ENCODE assay signal across 17 cellular contexts in genomic region chr11:102470257-102470656, GRCh38. TPM values are rescaled to one million over a fixed set of nuclear protein-coding genes. Genes with fewer than 3 reads are reported as not detected.
DNase-seq lines count a peak whose midpoint lies in the region; ATAC-seq, FAIRE-seq and TF ChIP-seq lines count a peak whose summit lies in the region.
"Had no signal": no experiment of that assay in that cellular context is flagged by ENCODE, and none has a peak within 500 bp of the region (broad histone marks: within the 10 kb centered on the region; RNA-seq: fewer than 3 reads in every experiment).

No MANE protein-coding gene starts in this region.

- H3K4me3 Mint-ChIP-seq in stimulated activated naive CD8-positive, alpha-beta T cell treated with anti-CD3 and anti-CD28 coated beads, Interleukin-15, Interleukin-2, amounts not matched to agents 100 ng/mL and 50 ng/mL, for 24 hours = peak overlapping the region; percentile 9
- H3K4me3 Mint-ChIP-seq in T-helper 2 cell treated with Interferon-gamma antibody and Interleukin-4, amounts not matched to agents 5 μg/mL and 100 μg/mL, for 36 hours = peak overlapping the region; percentile 69
- H3K4me3 Mint-ChIP-seq: dendritic cell treated with granulocyte-macrophage colony-stimulating factor and Interleukin-4, amounts not matched to agents 40 ng/mL and 50 ng/mL, for 4 days; GM23338 had no signal

- no peaks in the 10 kb centered on the region for H3K36me3 Mint-ChIP-seq in stimulated activated naive CD8-positive, alpha-beta T cell treated with anti-CD3 and anti-CD28 coated beads, Interleukin-15, Interleukin-2, amounts not matched to agents 100 ng/mL and 50 ng/mL, for 24 hours (ENCODE audit: low read depth)
- H3K36me3 Mint-ChIP-seq in T-helper 2 cell treated with Interferon-gamma antibody and Interleukin-4, amounts not matched to agents 5 μg/mL and 100 μg/mL, for 36 hours (ENCODE audit: low read depth) = peaks cover 3% of the 10 kb centered on the region

- H3K4me1 ChIP-seq in K562 (replicated peaks in 1 of 2; ENCODE audit: control insufficient read depth in 2 of 2, insufficient read depth in 2 of 2, low read length in 2 of 2) = peaks cover 3 to 7% of the 10 kb centered on the region in 2 experiments; a peak in 3 of 5 replicates
- no peaks in the 10 kb centered on the region for H3K4me1 ChIP-seq in uterus

- no peak overlapping the region for H3K9ac ChIP-seq in K562 (ENCODE audit: insufficient read depth in 1 of 2, low read depth in 2 of 2, low read length in 2 of 2)

- FAIRE-seq in K562 (lab: Jason Lieb, UNC) = no peak
- FAIRE-seq: keratinocyte had no signal

- no peak overlapping the region for H3K4me3 ChIP-seq in K562
- H3K4me3 ChIP-seq in uterus = no peak overlapping the region
- H3K4me3 ChIP-seq: esophagus squamous epithelium, GM23338 had no signal

- in situ Hi-C loops in K562 (cut with MboI) = no loop called here

- TF ChIP-seq CTCF in K562 (IDR thresholded peaks at IDR 0.05 in 2 of 3, conservative IDR thresholded peaks at IDR 0.05 in 1 of 3; ENCODE audit: insufficient read depth in 2 of 3, low read depth in 1 of 3, low read length in 3 of 3) = no peak
- TF ChIP-seq CTCF in uterus (IDR thresholded peaks at IDR 0.05) = no peak

- 16% methylated on average over 3 of the region's 3 CpGs for WGBS in K562 (ENCODE audit: insufficient coverage, low coverage, missing lambda C conversion rate)

- H4K20me1 ChIP-seq in K562 (replicated peaks; ENCODE audit: control insufficient read depth, insufficient read depth, low read length) = no peaks in the 10 kb centered on the region

- TF ChIP-seq POLR2A in K562 (conservative IDR thresholded peaks at IDR 0.05) = no peak
- TF ChIP-seq POLR2A in uterus (IDR thresholded peaks at IDR 0.05) = no peak
- TF ChIP-seq POLR2A in GM18505 (IDR thresholded peaks at IDR 0.05; ENCODE audit: borderline replicate concordance, extremely low read depth, insufficient read depth, insufficient read length) = no peak

- TF ChIP-seq RAD21 in K562 (CRISPR knock-in tag; conservative IDR thresholded peaks at IDR 0.05 in 1 of 2, IDR thresholded peaks at IDR 0.05 in 1 of 2) = no peak

- H3K27ac Mint-ChIP-seq in stimulated activated naive CD8-positive, alpha-beta T cell treated with anti-CD3 and anti-CD28 coated beads, Interleukin-15, Interleukin-2, amounts not matched to agents 100 ng/mL and 50 ng/mL, for 24 hours = no peak overlapping the region
- H3K27ac Mint-ChIP-seq in T-helper 2 cell treated with Interferon-gamma antibody and Interleukin-4, amounts not matched to agents 5 μg/mL and 100 μg/mL, for 36 hours = peak overlapping the region; percentile 32
- H3K27ac Mint-ChIP-seq: dendritic cell treated with granulocyte-macrophage colony-stimulating factor and Interleukin-4, amounts not matched to agents 40 ng/mL and 50 ng/mL, for 4 days; GM23338 had no signal

- H3K9me3 ChIP-seq in K562 (replicated peaks; ENCODE audit: control insufficient read depth, insufficient read depth, low read depth, low read length) (no peaks in the 10 kb centered on the region), uterus (no peaks in the 10 kb centered on the region)
- H3K9me3 ChIP-seq: BE2C, esophagus squamous epithelium had no signal

- CTCF ChIA-PET in K562 (lab: Yijun Ruan, JAX; ENCODE audit: low intra/inter-chr PET ratio) = no interaction called here

- POLR2A ChIA-PET in K562 (lab: Yijun Ruan, JAX) = no interaction called here

- peaks cover 84% of the 10 kb centered on the region for H3K4me1 Mint-ChIP-seq in stimulated activated naive CD8-positive, alpha-beta T cell treated with anti-CD3 and anti-CD28 coated beads, Interleukin-15, Interleukin-2, amounts not matched to agents 100 ng/mL and 50 ng/mL, for 24 hours (ENCODE audit: low read depth)
- peaks cover 83% of the 10 kb centered on the region for H3K4me1 Mint-ChIP-seq in T-helper 2 cell treated with Interferon-gamma antibody and Interleukin-4, amounts not matched to agents 5 μg/mL and 100 μg/mL, for 36 hours (ENCODE audit: low read depth)
- H3K4me1 Mint-ChIP-seq: GM23338 had no signal

- H3K27ac ChIP-seq in K562 (ENCODE audit: extremely low read depth, low read depth, low read length) = no peak overlapping the region
- peak overlapping the region; percentile 67 to 81 for H3K27ac ChIP-seq in uterus
- H3K27ac ChIP-seq: esophagus squamous epithelium had no signal

- no peak overlapping the region for H3K4me2 ChIP-seq in K562 (ENCODE audit: insufficient read depth, low read length)
- H3K4me2 ChIP-seq: GM23338 had no signal

- no peaks in the 10 kb centered on the region for H3K79me2 ChIP-seq in K562 (ENCODE audit: control insufficient read depth, insufficient read depth, low read length)

- H3K27me3 ChIP-seq in K562 (ENCODE audit: control insufficient read depth in 2 of 2, insufficient read depth in 2 of 2, low read length in 2 of 2) = peaks cover 0 to 2% of the 10 kb centered on the region in 2 experiments; a peak in 2 of 5 replicates
- H3K27me3 ChIP-seq in uterus = no peaks in the 10 kb centered on the region
- H3K27me3 ChIP-seq: BE2C, esophagus squamous epithelium had no signal

- H3K27me3 Mint-ChIP-seq in stimulated activated naive CD8-positive, alpha-beta T cell treated with anti-CD3 and anti-CD28 coated beads, Interleukin-15, Interleukin-2, amounts not matched to agents 100 ng/mL and 50 ng/mL, for 24 hours = no peaks in the 10 kb centered on the region
- H3K27me3 Mint-ChIP-seq in T-helper 2 cell treated with Interferon-gamma antibody and Interleukin-4, amounts not matched to agents 5 μg/mL and 100 μg/mL, for 36 hours (ENCODE audit: low read depth) = no peaks in the 10 kb centered on the region
- H3K27me3 Mint-ChIP-seq: dendritic cell treated with granulocyte-macrophage colony-stimulating factor and Interleukin-4, amounts not matched to agents 40 ng/mL and 50 ng/mL, for 4 days had no signal

- DNase-seq in stimulated activated naive CD8-positive, alpha-beta T cell treated with anti-CD3 and anti-CD28 coated beads, Interleukin-15, Interleukin-2, amounts not matched to agents 100 U/mL and 50 U/mL, for 24 hours = no peak
- no peak for DNase-seq in T-helper 2 cell treated with Interferon-gamma antibody and Interleukin-4, amounts not matched to agents 5 μg/mL and 100 μg/mL, for 36 hours (ENCODE audit: low spot score)
- no peak for DNase-seq in K562 (ENCODE audit: extremely low read depth in 1 of 4, low spot score in 3 of 4)
- DNase-seq in uterus = no peak
- no peak for DNase-seq in A172 (ENCODE audit: low spot score)
- no peak for DNase-seq in mucosa of gallbladder (ENCODE audit: low spot score)
- DNase-seq: activated CD8-positive, alpha-beta memory T cell treated with anti-CD3 and anti-CD28 coated beads, Interleukin-2, amount 50 U/mL, for 4 hours; BE2C; DMS53; esophagus squamous epithelium; head of caudate nucleus; occipital lobe had no signal

- no peaks in the 10 kb centered on the region for H3K36me3 ChIP-seq in K562 (ENCODE audit: control insufficient read depth, insufficient read depth, low read length)
- no peaks in the 10 kb centered on the region for H3K36me3 ChIP-seq in uterus
- H3K36me3 ChIP-seq: BE2C, esophagus squamous epithelium had no signal

- no peaks in the 10 kb centered on the region for H3K9me1 ChIP-seq in K562 (ENCODE audit: control insufficient read depth, insufficient read depth, low read length)

- ATAC-seq in stimulated activated naive CD8-positive, alpha-beta T cell treated with anti-CD3 and anti-CD28 coated beads, Interleukin-15, Interleukin-2, amounts not matched to agents 100 U/mL and 50 U/mL, for 24 hours = no peak
- no peak for ATAC-seq in K562
- no peak for ATAC-seq in GM18505 (IDR thresholded peaks at IDR 0.05; ENCODE audit: unreplicated experiment)
- ATAC-seq: GM23338 had no signal

- TF ChIP-seq EP300 in K562 (IDR thresholded peaks at IDR 0.05; ENCODE audit: low read length) = no peak

- no TSS peak for BruUV-seq in K562 (replicated peaks; lab: Mats Ljungman, UMichigan)

- H2AFZ ChIP-seq in K562 (ENCODE audit: low read depth, low read length) = 0 out of 2 replicates have a peak overlapping the region, but pooled peaks have one; percentile 71

- no peaks in the 10 kb centered on the region for H3K9me3 Mint-ChIP-seq in stimulated activated naive CD8-positive, alpha-beta T cell treated with anti-CD3 and anti-CD28 coated beads, Interleukin-15, Interleukin-2, amounts not matched to agents 100 ng/mL and 50 ng/mL, for 24 hours
- no peaks in the 10 kb centered on the region for H3K9me3 Mint-ChIP-seq in T-helper 2 cell treated with Interferon-gamma antibody and Interleukin-4, amounts not matched to agents 5 μg/mL and 100 μg/mL, for 36 hours
- H3K9me3 Mint-ChIP-seq: dendritic cell treated with granulocyte-macrophage colony-stimulating factor and Interleukin-4, amounts not matched to agents 40 ng/mL and 50 ng/mL, for 4 days; GM23338 had no signal

- intact Hi-C loops in K562 (cut with micrococcal nuclease) (no loop called here), uterus (cut with DNase I; ENCODE audit: low total_unique reads) (no loop called here)

TF ChIP-seq in K562, 482 proteins besides CTCF, POLR2A, EP300 and RAD21:
- no peak for TF ChIP-seq PTRF (tag; IDR thresholded peaks at IDR 0.05)

RNA-seq across cellular contexts. Expression of gene TMEM123, which starts 17.7 kb away (rescaled TPM):
- 82.8 and 147 TPM in 2 replicates for total RNA-seq in K562 (2011; cell fraction: chromatin; rRNA removed; ENCODE audit: low replicate concordance)
- total RNA-seq in K562 (2011; cell fraction: nucleolus; rRNA removed) = 97.2 and 106 TPM in 2 replicates
- total RNA-seq in K562 (2011; cell fraction: nucleoplasm; rRNA removed) = 158 and 240 TPM in 2 replicates
- 50.2 and 55.0 TPM in 2 replicates for total RNA-seq in K562 (2014; rRNA removed)
- 132 and 151 TPM in 2 replicates for total RNA-seq in K562 (2014; rRNA removed; fragmentation: Illumina TruSeq; extraction: Trizol)
- 139 and 149 TPM in 2 replicates for total RNA-seq in K562 (2015; rRNA removed; fragmentation: Illumina TruSeq; extraction: Trizol)
- total RNA-seq in K562 (2021) = 80.0 and 82.4 TPM in 2 replicates
- 327 and 344 TPM in 2 replicates for polyA plus RNA-seq in K562 (2011; rRNA removed)
- 95.7 and 139 TPM in 2 replicates for polyA plus RNA-seq in K562 (2011; cell fraction: cytosol; rRNA removed)
- polyA plus RNA-seq in K562 (2011; cell fraction: nucleus; rRNA removed) = 33.6 and 76.0 TPM in 2 replicates
- 73.9 and 87.4 TPM in 2 replicates for polyA plus RNA-seq in K562 (2012)
- 100 and 104 TPM in 2 replicates for polyA plus RNA-seq in K562 (2014; fragmentation: Illumina TruSeq; extraction: Trizol)
- 10 to 100 TPM; 19.8 to 29.4 TPM for polyA plus RNA-seq in K562 (2014; fragmentation: Nextera tagmentation; extraction: Ambion mirVana)
- polyA plus RNA-seq in K562 (2014; rRNA removed) = 50.1 and 52.3 TPM in 2 replicates
- polyA minus RNA-seq in K562 (2011; rRNA and poly(A)+ RNA removed) = 518 and 545 TPM in 2 replicates
- polyA minus RNA-seq in K562 (2011; cell fraction: cytosol; rRNA and poly(A)+ RNA removed) = 108 and 135 TPM in 2 replicates
- 22.5 and 48.3 TPM in 2 replicates for polyA minus RNA-seq in K562 (2011; cell fraction: nucleus; rRNA and poly(A)+ RNA removed)
- total RNA-seq in uterus = 100 to 1,000 TPM; 187 to 522 (median 260) TPM
- 93.3 and 123 TPM in 2 replicates for total RNA-seq in A172 (2014; rRNA removed; shearing (Covaris generic))
- total RNA-seq in mucosa of gallbladder = 135 TPM
